In the genomic region with DNA sequence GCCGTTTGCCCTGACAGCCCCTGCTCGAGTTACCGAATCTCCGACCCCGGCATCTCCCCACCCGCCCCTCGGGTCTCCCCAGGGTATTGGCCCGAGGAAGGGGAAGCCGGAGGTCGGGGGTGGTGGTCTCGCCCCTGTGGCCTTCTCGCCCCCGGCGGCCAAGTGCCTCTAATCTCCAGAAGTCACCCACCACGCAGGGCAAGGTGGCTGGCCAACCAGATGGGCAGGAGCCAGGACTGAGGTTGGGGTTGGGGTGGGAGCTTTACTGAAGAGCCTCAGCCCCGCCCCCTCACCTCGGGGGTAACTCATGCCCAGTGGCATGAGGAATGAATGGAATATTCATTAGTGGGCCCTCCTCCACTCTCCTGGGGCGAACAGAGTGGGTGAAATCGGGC, we compare ENCODE assay signal across 8 cellular contexts. TPM values are rescaled to one million over a fixed set of nuclear protein-coding genes. Genes with fewer than 3 reads are reported as not detected.
DNase-seq lines count a peak whose midpoint lies in the region; ATAC-seq and TF ChIP-seq lines count a peak whose summit lies in the region.

No MANE protein-coding gene starts in this region.

- H3K27ac ChIP-seq in muscle layer of duodenum (ENCODE audit: low read length): peak overlapping the region; percentile 74

- ATAC-seq in GM18867 (IDR thresholded peaks at IDR 0.05; ENCODE audit: unreplicated experiment) (peak; percentile 7), HG02981 (IDR thresholded peaks at IDR 0.05; ENCODE audit: unreplicated experiment) (no peak)

- no peaks in the 10 kb centered on the region for H3K36me3 ChIP-seq in endocrine pancreas (ENCODE audit: control insufficient read depth, insufficient read depth, low read length)
- peaks cover 10 to 15% of the 10 kb centered on the region in 2 donors for H3K36me3 ChIP-seq in muscle layer of duodenum (ENCODE audit: control insufficient read depth in 1 of 2, insufficient read depth in 2 of 2, low read length in 2 of 2)

- H3K4me3 ChIP-seq in endocrine pancreas (ENCODE audit: control insufficient read depth, insufficient read depth, low read length): no peak overlapping the region
- H3K4me3 ChIP-seq in muscle layer of duodenum (ENCODE audit: low read depth in 1 of 2, low read length in 2 of 2): peak overlapping the region; percentile 69 to 87

- H3K9me3 ChIP-seq in endocrine pancreas (ENCODE audit: control insufficient read depth, low read length) (no peaks in the 10 kb centered on the region), muscle layer of duodenum (ENCODE audit: control insufficient read depth in 1 of 2, low read length in 2 of 2) (no peaks in the 10 kb centered on the region)

- TF ChIP-seq CTCF in GM13977 (IDR thresholded peaks at IDR 0.05; ENCODE audit: extremely low read depth, insufficient read depth, missing control alignments): no peak

- in situ Hi-C loops in GM13977 (cut with MboI; ENCODE audit: low pct_unique_long_range_greater_than_20kb, low sequenced_read_pairs, unreplicated experiment): no loop called here

- DNase-seq in A172 (ENCODE audit: low spot score) (peak; percentile 32), RKO (ENCODE audit: low spot score) (peak; percentile 42), occipital lobe (lab: John Stamatoyannopoulos, UW) (no peak), GM13977 (ENCODE audit: low spot score) (no peak)

- H3K4me1 ChIP-seq in endocrine pancreas (ENCODE audit: control insufficient read depth, insufficient read depth, low read length) (no peaks in the 10 kb centered on the region), muscle layer of duodenum (ENCODE audit: control insufficient read depth in 1 of 2, insufficient read depth in 2 of 2, low read length in 2 of 2) (peaks cover 8 to 13% of the 10 kb centered on the region in 2 donors)

- peak overlapping the region; percentile 57 for H3K9ac ChIP-seq in endocrine pancreas (ENCODE audit: control insufficient read depth, insufficient read depth, low read length)

- H3K27me3 ChIP-seq in endocrine pancreas (ENCODE audit: control insufficient read depth, insufficient read depth, low read length) (no peaks in the 10 kb centered on the region), muscle layer of duodenum (ENCODE audit: low read depth, low read length) (no peaks in the 10 kb centered on the region)

RNA-seq across cellular contexts. Expression of gene DHRS11, which starts 0.6 kb away (rescaled TPM):
- 15.4 and 22.7 TPM in 2 replicates for total RNA-seq in A172 (2014; rRNA removed; shearing (Covaris generic))
- 4.8 TPM for total RNA-seq in occipital lobe

RNA-seq across cellular contexts. Expression of gene MRM1, which starts 9.1 kb away (rescaled TPM):
- 12.2 and 17.2 TPM in 2 replicates for total RNA-seq in A172 (2014; rRNA removed; shearing (Covaris generic))
- 2.7 TPM for total RNA-seq in occipital lobe

RNA-seq across cellular contexts. Expression of gene GGNBP2, which starts 47.6 kb away (rescaled TPM):
- 56.4 and 83.3 TPM in 2 replicates for total RNA-seq in A172 (2014; rRNA removed; shearing (Covaris generic))
- total RNA-seq in occipital lobe: 60.7 TPM

RNA-seq across cellular contexts. Expression of gene PIGW, which starts 57.5 kb away (rescaled TPM):
- total RNA-seq in A172 (2014; rRNA removed; shearing (Covaris generic)): 11.3 and 14.6 TPM in 2 replicates
- total RNA-seq in occipital lobe: 7.0 TPM

RNA-seq across cellular contexts. Expression of gene MYO19, which starts 57.6 kb away (rescaled TPM):
- 64.8 and 67.8 TPM in 2 replicates for total RNA-seq in A172 (2014; rRNA removed; shearing (Covaris generic))
- 33.8 TPM for total RNA-seq in occipital lobe

Comparison
In these comparisons a context has a peak if more than half of its experiments do, and no peak if none do; other contexts are left out.
1. DNase-seq: peak in A172 (single experiment) and RKO (single experiment); none in occipital lobe (single experiment) and GM13977 (single experiment).